ENCODE assay signal across 22 cellular contexts in the genomic region with DNA sequence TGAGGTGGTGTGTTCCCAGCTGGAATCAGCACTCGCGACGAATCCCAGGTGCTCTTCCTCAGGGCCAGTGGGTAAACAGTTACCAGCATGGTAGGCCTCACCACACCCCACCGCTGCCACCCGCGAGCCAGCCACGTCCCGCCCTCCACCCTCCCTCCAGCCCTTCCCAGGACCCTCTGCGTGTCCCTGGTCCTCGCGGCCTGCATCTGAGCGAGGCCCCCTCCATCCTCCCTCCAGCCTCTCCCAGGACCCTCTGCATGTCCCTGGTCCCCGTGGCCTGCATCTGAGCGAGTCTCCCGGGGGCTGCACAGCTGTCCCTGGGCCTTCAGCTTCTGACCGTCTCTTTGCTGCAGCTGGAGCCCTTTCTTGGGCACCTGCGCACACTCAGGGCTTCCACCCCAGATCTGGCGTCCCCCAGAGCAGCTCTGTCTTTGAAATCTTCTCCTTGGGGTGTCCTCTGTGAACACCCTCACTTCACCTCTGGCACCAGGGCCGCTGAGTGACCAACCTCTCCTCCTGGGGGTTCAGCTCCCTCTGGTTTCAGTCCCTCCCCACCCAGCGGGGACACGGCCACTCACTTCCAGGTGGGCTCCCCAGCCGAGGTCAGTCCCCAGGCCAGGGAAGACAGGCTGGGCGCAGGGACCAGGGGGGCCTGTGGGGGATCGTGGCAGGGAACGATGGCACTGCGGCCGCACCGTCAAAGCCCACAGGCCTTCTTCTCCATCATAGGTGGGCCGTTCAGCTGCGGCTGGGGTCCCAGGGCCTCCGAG.
"Had no signal": no experiment of that assay in that cellular context is flagged by ENCODE, and none has a peak within 500 bp of the region (broad histone marks: within the 10 kb centered on the region; RNA-seq: fewer than 3 reads in every experiment).

No MANE protein-coding gene starts in this region.

- H3K4me3 ChIP-seq: cardiac muscle cell, coronary artery, gastroesophageal sphincter, hepatocyte, mucosa of descending colon, thoracic aorta had no signal

- H3K27ac Mint-ChIP-seq: activated naive CD8-positive, alpha-beta T cell; T-helper 2 cell treated with Interferon-gamma antibody and Interleukin-4, amounts not matched to agents 5 μg/mL and 100 μg/mL, for 36 hours had no signal

- H3K4me1 Mint-ChIP-seq: immature natural killer cell; naive thymus-derived CD8-positive, alpha-beta T cell had no signal

- H3K36me3 ChIP-seq: cardiac muscle cell, gastroesophageal sphincter, thoracic aorta had no signal

- DNase-seq: activated CD4-positive, alpha-beta T cell treated with anti-CD3 and anti-CD28 coated beads, Interleukin-2, amount 50 U/mL, for 4 hours; activated gamma-delta T cell; activated T-cell treated with anti-CD3 and anti-CD28 coated beads, Interleukin-2, amount 50 U/mL, for 4 hours; anterior cingulate cortex; effector CD4-positive, alpha-beta T cell; immature natural killer cell; left colon; mammary epithelial cell; mucosa of descending colon; naive thymus-derived CD8-positive, alpha-beta T cell; occipital lobe; stimulated activated CD4-positive, alpha-beta T cell treated with anti-CD3 and anti-CD28 coated beads, Interleukin-4, amount 100 ng/mL, for 1 hour; stimulated activated CD8-positive, alpha-beta memory T cell treated with anti-CD3 and anti-CD28 coated beads, Interleukin-4, amount 100 ng/mL, for 48 hours; stimulated activated naive CD8-positive, alpha-beta T cell treated with anti-CD3 and anti-CD28 coated beads, Interleukin-15, amount 100 ng/mL, for 72 hours had no signal

- ATAC-seq: activated CD4-positive, CD25-positive, alpha-beta regulatory T cell treated with anti-CD3 and anti-CD28 coated beads, Interleukin-2, amount 50 U/mL, for 24 hours; activated T-cell treated with anti-CD3 and anti-CD28 coated beads, Interleukin-2, amount 50 U/mL, for 4 hours; left colon; mucosa of descending colon; naive thymus-derived CD8-positive, alpha-beta T cell; stimulated activated naive CD8-positive, alpha-beta T cell treated with anti-CD3 and anti-CD28 coated beads, Interleukin-15, amount 100 ng/mL, for 72 hours had no signal

- H2AFZ ChIP-seq: hepatocyte had no signal

- H3K4me2 ChIP-seq: hepatocyte had no signal

- H3K27ac ChIP-seq: cardiac muscle cell, hepatocyte had no signal

- H3K27me3 ChIP-seq: cardiac muscle cell, gastroesophageal sphincter, hepatocyte had no signal

- H3K36me3 Mint-ChIP-seq: activated naive CD8-positive, alpha-beta T cell; immature natural killer cell; naive thymus-derived CD8-positive, alpha-beta T cell had no signal

- H3K27me3 Mint-ChIP-seq: activated naive CD8-positive, alpha-beta T cell had no signal

- H3K79me2 ChIP-seq: hepatocyte had no signal

- H3K4me3 Mint-ChIP-seq: activated naive CD8-positive, alpha-beta T cell; activated T-cell treated with anti-CD3 and anti-CD28 coated beads, Interleukin-2, amount 50 U/mL, for 4 hours; immature natural killer cell; naive thymus-derived CD8-positive, alpha-beta T cell; stimulated activated naive CD8-positive, alpha-beta T cell treated with anti-CD3 and anti-CD28 coated beads, Interleukin-15, amount 100 ng/mL, for 72 hours; T-helper 2 cell treated with Interferon-gamma antibody and Interleukin-4, amounts not matched to agents 5 μg/mL and 100 μg/mL, for 36 hours had no signal

- H3K9me3 Mint-ChIP-seq: activated T-cell treated with anti-CD3 and anti-CD28 coated beads, Interleukin-2, amount 50 U/mL, for 4 hours; immature natural killer cell; naive thymus-derived CD8-positive, alpha-beta T cell; stimulated activated naive CD8-positive, alpha-beta T cell treated with anti-CD3 and anti-CD28 coated beads, Interleukin-15, amount 100 ng/mL, for 72 hours; T-helper 2 cell treated with Interferon-gamma antibody and Interleukin-4, amounts not matched to agents 5 μg/mL and 100 μg/mL, for 36 hours had no signal

- H3K9me3 ChIP-seq: gastroesophageal sphincter, mucosa of descending colon, thoracic aorta had no signal
